Comparison of ENCODE assay signal across 24 cellular contexts in the genomic region with DNA sequence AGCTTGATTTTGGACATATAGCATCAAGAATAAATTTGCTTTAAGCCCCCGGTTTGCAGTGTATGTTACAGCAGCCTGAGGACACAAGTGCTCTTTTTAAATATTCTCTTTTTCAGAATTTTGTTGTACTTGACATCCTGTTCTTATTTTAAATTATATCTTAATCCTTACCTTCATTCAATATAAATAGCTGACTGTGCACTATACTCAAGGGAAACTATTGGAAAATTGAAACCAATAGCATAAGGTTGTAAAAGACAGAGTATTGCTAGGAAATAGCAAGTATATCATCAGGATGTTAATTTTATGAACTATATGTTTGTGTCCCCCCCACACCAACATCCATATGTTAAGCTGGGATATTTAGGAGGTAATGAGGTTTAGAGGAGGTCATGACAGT.
A peak's percentile ranks its signal among the peaks of the same experiment; 100 is the strongest.
DNase-seq lines count a peak whose midpoint lies in the region; ATAC-seq, FAIRE-seq and TF ChIP-seq lines count a peak whose summit lies in the region.
"Had no signal": no experiment of that assay in that cellular context is flagged by ENCODE, and none has a peak within 500 bp of the region (broad histone marks: within the 10 kb centered on the region; RNA-seq: fewer than 3 reads in every experiment).

No MANE protein-coding gene starts in this region.

- no peak for ATAC-seq in HepG2
- ATAC-seq in right lobe of liver: no peak
- ATAC-seq in activated CD8-positive, alpha-beta T cell treated with anti-CD3 and anti-CD28 coated beads for 36 hours: no peak
- ATAC-seq: GM12878 had no signal

- H2AFZ ChIP-seq in HepG2 (ENCODE audit: low read length) (no peak overlapping the region), SU-DHL-6 (ENCODE audit: low read depth, low read length, severe bottlenecking) (peak overlapping the region; percentile 60)

- no peak overlapping the region for H3K27ac ChIP-seq in HepG2 (ENCODE audit: extremely low read length, insufficient read depth, low read length)
- no peak overlapping the region for H3K27ac ChIP-seq in right lobe of liver
- H3K27ac ChIP-seq in SU-DHL-6 (ENCODE audit: low read depth, low read length): no peak overlapping the region
- H3K27ac ChIP-seq: 22Rv1, BLaER1 had no signal

- BruUV-seq in HepG2 (replicated peaks; lab: Mats Ljungman, UMichigan): no TSS peak

- H4K20me1 ChIP-seq in HepG2 (ENCODE audit: insufficient read depth, low read length): no peaks in the 10 kb centered on the region
- H4K20me1 ChIP-seq in SU-DHL-6 (ENCODE audit: low read depth, low read length): no peaks in the 10 kb centered on the region
- H4K20me1 ChIP-seq: BLaER1 had no signal

- intact Hi-C loops in HepG2 (cut with micrococcal nuclease; ENCODE audit: unreplicated experiment) (no loop called here), right lobe of liver (cut with DNase I) (no loop called here)
- intact Hi-C loops in activated CD8-positive, alpha-beta T cell treated with anti-CD3 and anti-CD28 coated beads for 36 hours (cut with micrococcal nuclease): no loop called here

- no peaks in the 10 kb centered on the region for H3K36me3 Mint-ChIP-seq in activated CD4-positive, alpha-beta memory T cell treated with anti-CD3 and anti-CD28 coated beads, Interleukin-2, amount 10 ng/mL, durations not matched to agents 7 days and 5 days (ENCODE audit: low read depth)
- no peaks in the 10 kb centered on the region for H3K36me3 Mint-ChIP-seq in activated CD8-positive, alpha-beta T cell treated with anti-CD3 and anti-CD28 coated beads for 36 hours (ENCODE audit: low read depth)
- H3K36me3 Mint-ChIP-seq: CD14-positive monocyte; CD4-positive, alpha-beta memory T cell; CD4-positive, CD25-positive, alpha-beta regulatory T cell; CD8-positive, alpha-beta memory T cell had no signal

- no peak for FAIRE-seq in HepG2 (lab: Jason Lieb, UNC)
- FAIRE-seq: GM12878, GM12892, GM18507 had no signal

- H3K4me3 ChIP-seq in HepG2 (replicated peaks in 1 of 3; ENCODE audit: insufficient read depth in 1 of 3, low read depth in 2 of 3, low read length in 3 of 3): no peak overlapping the region
- H3K4me3 ChIP-seq in right lobe of liver: no peak overlapping the region
- H3K4me3 ChIP-seq in SU-DHL-6 (ENCODE audit: insufficient read depth, low read length, poor library complexity, severe bottlenecking): no peak overlapping the region
- H3K4me3 ChIP-seq: BLaER1, GM12878 had no signal

- no peak overlapping the region for H3K9ac ChIP-seq in HepG2 (ENCODE audit: insufficient read depth, low read depth, low read length)
- no peak overlapping the region for H3K9ac ChIP-seq in SU-DHL-6 (ENCODE audit: low read length)
- H3K9ac ChIP-seq: BLaER1 had no signal

- no peak overlapping the region for H3K4me3 Mint-ChIP-seq in activated CD4-positive, alpha-beta memory T cell treated with anti-CD3 and anti-CD28 coated beads, Interleukin-2, amount 10 ng/mL, durations not matched to agents 7 days and 5 days
- H3K4me3 Mint-ChIP-seq in activated CD8-positive, alpha-beta T cell treated with anti-CD3 and anti-CD28 coated beads for 36 hours: no peak overlapping the region
- H3K4me3 Mint-ChIP-seq: CD14-positive monocyte; CD4-positive, alpha-beta memory T cell; CD4-positive, CD25-positive, alpha-beta regulatory T cell; CD8-positive, alpha-beta memory T cell had no signal

- no peak overlapping the region for H3K4me2 ChIP-seq in HepG2 (ENCODE audit: low read depth, low read length)
- H3K4me2 ChIP-seq in SU-DHL-6 (ENCODE audit: low read depth, low read length, poor library complexity, severe bottlenecking): no peak overlapping the region
- H3K4me2 ChIP-seq: BLaER1 had no signal

- TF ChIP-seq POLR2A in HepG2 (IDR thresholded peaks at IDR 0.05; ENCODE audit: insufficient read depth in 1 of 2, low read depth in 2 of 2, low read length in 2 of 2): no peak
- TF ChIP-seq POLR2A in right lobe of liver (IDR thresholded peaks at IDR 0.05): no peak

- no peaks in the 10 kb centered on the region for H3K4me1 Mint-ChIP-seq in activated CD4-positive, alpha-beta memory T cell treated with anti-CD3 and anti-CD28 coated beads, Interleukin-2, amount 10 ng/mL, durations not matched to agents 7 days and 5 days
- H3K4me1 Mint-ChIP-seq in activated CD8-positive, alpha-beta T cell treated with anti-CD3 and anti-CD28 coated beads for 36 hours (ENCODE audit: low read depth): no peaks in the 10 kb centered on the region
- H3K4me1 Mint-ChIP-seq: CD14-positive monocyte; CD4-positive, alpha-beta memory T cell; CD4-positive, CD25-positive, alpha-beta regulatory T cell; CD8-positive, alpha-beta memory T cell had no signal

- H3K9me2 ChIP-seq in SU-DHL-6 (replicated peaks; ENCODE audit: insufficient read depth, low read length): no peaks in the 10 kb centered on the region

- 0% methylated on average over 1 of the region's 1 CpG for WGBS in HepG2 (ENCODE audit: low lambda C conversion rate)
- WGBS in right lobe of liver (ENCODE audit: insufficient coverage, low coverage, low lambda C conversion rate, missing lambda C conversion rate): 57% methylated on average over 1 of the region's 1 CpG

- no peaks in the 10 kb centered on the region for H3K36me3 ChIP-seq in HepG2 (replicated peaks in 1 of 2; ENCODE audit: control insufficient read depth in 1 of 2, insufficient read depth in 2 of 2, low read length in 2 of 2)
- H3K36me3 ChIP-seq in right lobe of liver: no peaks in the 10 kb centered on the region
- no peaks in the 10 kb centered on the region for H3K36me3 ChIP-seq in SU-DHL-6 (ENCODE audit: low read length)
- H3K36me3 ChIP-seq: BE2C, BLaER1 had no signal

- H3K4me1 ChIP-seq in HepG2 (ENCODE audit: insufficient read depth, low read length): no peaks in the 10 kb centered on the region
- H3K4me1 ChIP-seq in right lobe of liver: no peaks in the 10 kb centered on the region
- H3K4me1 ChIP-seq: BE2C, BLaER1 had no signal

- TF ChIP-seq CTCF in HepG2 (CRISPR knock-in tag; IDR thresholded peaks at IDR 0.05) (no peak), right lobe of liver (IDR thresholded peaks at IDR 0.05) (no peak), SU-DHL-6 (IDR thresholded peaks at IDR 0.05; ENCODE audit: insufficient read depth, low read length, poor library complexity, severe bottlenecking) (no peak)
- TF ChIP-seq CTCF in activated CD8-positive, alpha-beta T cell treated with anti-CD3 and anti-CD28 coated beads for 36 hours (IDR thresholded peaks at IDR 0.05): no peak

- no peaks in the 10 kb centered on the region for H3K27me3 Mint-ChIP-seq in activated CD4-positive, alpha-beta memory T cell treated with anti-CD3 and anti-CD28 coated beads, Interleukin-2, amount 10 ng/mL, durations not matched to agents 7 days and 5 days
- no peaks in the 10 kb centered on the region for H3K27me3 Mint-ChIP-seq in activated CD8-positive, alpha-beta T cell treated with anti-CD3 and anti-CD28 coated beads for 36 hours
- H3K27me3 Mint-ChIP-seq: CD4-positive, alpha-beta memory T cell; CD4-positive, CD25-positive, alpha-beta regulatory T cell; CD8-positive, alpha-beta memory T cell had no signal

- H3F3A ChIP-seq in SU-DHL-6 (ENCODE audit: insufficient read depth): no peaks in the 10 kb centered on the region

- H3K27ac Mint-ChIP-seq in activated CD4-positive, alpha-beta memory T cell treated with anti-CD3 and anti-CD28 coated beads, Interleukin-2, amount 10 ng/mL, durations not matched to agents 7 days and 5 days: no peak overlapping the region
- no peak overlapping the region for H3K27ac Mint-ChIP-seq in activated CD8-positive, alpha-beta T cell treated with anti-CD3 and anti-CD28 coated beads for 36 hours
- H3K27ac Mint-ChIP-seq: CD14-positive monocyte; CD4-positive, alpha-beta memory T cell; CD4-positive, CD25-positive, alpha-beta regulatory T cell had no signal

- peaks cover 48% of the 10 kb centered on the region for H3K9me3 ChIP-seq in HepG2 (ENCODE audit: low read length)
- H3K9me3 ChIP-seq in right lobe of liver: no peaks in the 10 kb centered on the region
- 0 out of 2 replicates have a peak, but pooled peaks cover 4% of the 10 kb centered on the region for H3K9me3 ChIP-seq in SU-DHL-6 (ENCODE audit: insufficient read depth, low read length)
- H3K9me3 ChIP-seq: BE2C had no signal

- peaks cover 25% of the 10 kb centered on the region for H3K9me3 Mint-ChIP-seq in activated CD4-positive, alpha-beta memory T cell treated with anti-CD3 and anti-CD28 coated beads, Interleukin-2, amount 10 ng/mL, durations not matched to agents 7 days and 5 days
- peaks cover 14% of the 10 kb centered on the region for H3K9me3 Mint-ChIP-seq in activated CD8-positive, alpha-beta T cell treated with anti-CD3 and anti-CD28 coated beads for 36 hours

- TF ChIP-seq EP300 in HepG2 (IDR thresholded peaks at IDR 0.05; ENCODE audit: low read depth in 2 of 2, low read length in 2 of 2) (no peak), HepG2 (CRISPR knock-in tag; IDR thresholded peaks at IDR 0.05; ENCODE audit: borderline replicate concordance) (no peak)

- in situ Hi-C loops in HepG2 (cut with HindIII; ENCODE audit: extremely low pct_ligation_motif_present, low pct_unique_long_range_greater_than_20kb): no loop called here

- CTCF ChIA-PET in HepG2 (lab: Yijun Ruan, JAX; ENCODE audit: low intra/inter-chr PET ratio, low total read pairs): no interaction called here
- CTCF ChIA-PET in activated CD4-positive, alpha-beta memory T cell treated with anti-CD3 and anti-CD28 coated beads, Interleukin-2, amount 10 ng/mL, durations not matched to agents 7 days and 5 days (lab: Charles Lee): no interaction called here
- CTCF ChIA-PET in activated CD8-positive, alpha-beta T cell treated with anti-CD3 and anti-CD28 coated beads for 36 hours (lab: Charles Lee): no interaction called here

- POLR2A ChIA-PET in HepG2 (lab: Yijun Ruan, JAX): no interaction called here
- POLR2A ChIA-PET in activated CD4-positive, alpha-beta memory T cell treated with anti-CD3 and anti-CD28 coated beads, Interleukin-2, amount 10 ng/mL, durations not matched to agents 7 days and 5 days (lab: Charles Lee): no interaction called here
- POLR2A ChIA-PET in activated CD8-positive, alpha-beta T cell treated with anti-CD3 and anti-CD28 coated beads for 36 hours (lab: Charles Lee): no interaction called here

- DNase-seq in HepG2 (ENCODE audit: low spot score): no peak
- no peak for DNase-seq in right lobe of liver
- no peak for DNase-seq in activated CD4-positive, alpha-beta memory T cell treated with anti-CD3 and anti-CD28 coated beads, Interleukin-2, amount 10 ng/mL, durations not matched to agents 7 days and 5 days
- no peak for DNase-seq in activated CD8-positive, alpha-beta T cell treated with anti-CD3 and anti-CD28 coated beads for 36 hours
- DNase-seq: ACHN; BE2C; C1 segment of cervical spinal cord; CD4-positive, alpha-beta memory T cell; CD4-positive, CD25-positive, alpha-beta regulatory T cell; CD8-positive, alpha-beta memory T cell; COR-L47; DMS 273 treated with DMSO at 0.1 percent for 48 hours; DMS153; DMS79; DND-41; EL; GDM1 had no signal

- H3K27me3 ChIP-seq in HepG2 (ENCODE audit: control insufficient read depth in 1 of 2, insufficient read depth in 2 of 2, low read length in 2 of 2) (no peaks in the 10 kb centered on the region; a peak in 1 of 5 replicates), right lobe of liver (no peaks in the 10 kb centered on the region), SU-DHL-6 (ENCODE audit: low read length) (no peaks in the 10 kb centered on the region)
- H3K27me3 ChIP-seq: BE2C, BLaER1 had no signal

- H3K79me2 ChIP-seq in HepG2 (ENCODE audit: insufficient read depth, low read length) (no peaks in the 10 kb centered on the region), SU-DHL-6 (ENCODE audit: insufficient read depth, low read length) (no peaks in the 10 kb centered on the region)

- no peak for TF ChIP-seq RAD21 in HepG2 (CRISPR knock-in tag; IDR thresholded peaks at IDR 0.05)
